In genomic region chr16:64498363-64498762, GRCh38 we compare ENCODE assay signal across 24 cellular contexts.
"Had no signal": no experiment of that assay in that cellular context is flagged by ENCODE, and none has a peak within 500 bp of the region (broad histone marks: within the 10 kb centered on the region; RNA-seq: fewer than 3 reads in every experiment).

No MANE protein-coding gene starts in this region.

- H3K27me3 ChIP-seq: colonic mucosa, dorsolateral prefrontal cortex, esophagus muscularis mucosa, esophagus squamous epithelium, gastrocnemius medialis, gastroesophageal sphincter, heart left ventricle, heart right ventricle had no signal

- H3K9me3 ChIP-seq: colonic mucosa, esophagus muscularis mucosa, esophagus squamous epithelium, gastrocnemius medialis, gastroesophageal sphincter, heart left ventricle, heart right ventricle had no signal

- H3K4me1 ChIP-seq: colonic mucosa, esophagus muscularis mucosa, esophagus squamous epithelium, foreskin keratinocyte, gastrocnemius medialis, gastroesophageal sphincter, heart left ventricle, heart right ventricle had no signal

- DNase-seq: colonic mucosa; cortex of kidney; dermis blood vessel endothelial cell; dorsolateral prefrontal cortex; effector CD4-positive, alpha-beta T cell; effector CD8-positive, alpha-beta T cell; effector memory CD4-positive, alpha-beta T cell; effector memory CD8-positive, alpha-beta T cell; endodermal cell; erythroblast; esophagus squamous epithelium; foreskin fibroblast; foreskin keratinocyte; foreskin melanocyte; gastrocnemius medialis; glutamatergic neuron; head of caudate nucleus; heart left ventricle; heart right ventricle had no signal

- H3K27ac ChIP-seq: colonic mucosa, coronary artery, dorsolateral prefrontal cortex, epithelial cell of prostate, esophagus muscularis mucosa, esophagus squamous epithelium, foreskin keratinocyte, gastrocnemius medialis, gastroesophageal sphincter, heart left ventricle, heart right ventricle had no signal

- H3K36me3 ChIP-seq: colonic mucosa, esophagus muscularis mucosa, esophagus squamous epithelium, gastrocnemius medialis, gastroesophageal sphincter, heart left ventricle, heart right ventricle had no signal

- ATAC-seq: effector memory CD8-positive, alpha-beta T cell; esophagus mucosa; foreskin keratinocyte; gastrocnemius medialis; gastroesophageal sphincter; heart left ventricle; heart right ventricle had no signal

- H3K4me3 ChIP-seq: colonic mucosa, coronary artery, dorsolateral prefrontal cortex, esophagus muscularis mucosa, esophagus squamous epithelium, gastrocnemius medialis, gastroesophageal sphincter, heart left ventricle, heart right ventricle had no signal
